In the genomic region with DNA sequence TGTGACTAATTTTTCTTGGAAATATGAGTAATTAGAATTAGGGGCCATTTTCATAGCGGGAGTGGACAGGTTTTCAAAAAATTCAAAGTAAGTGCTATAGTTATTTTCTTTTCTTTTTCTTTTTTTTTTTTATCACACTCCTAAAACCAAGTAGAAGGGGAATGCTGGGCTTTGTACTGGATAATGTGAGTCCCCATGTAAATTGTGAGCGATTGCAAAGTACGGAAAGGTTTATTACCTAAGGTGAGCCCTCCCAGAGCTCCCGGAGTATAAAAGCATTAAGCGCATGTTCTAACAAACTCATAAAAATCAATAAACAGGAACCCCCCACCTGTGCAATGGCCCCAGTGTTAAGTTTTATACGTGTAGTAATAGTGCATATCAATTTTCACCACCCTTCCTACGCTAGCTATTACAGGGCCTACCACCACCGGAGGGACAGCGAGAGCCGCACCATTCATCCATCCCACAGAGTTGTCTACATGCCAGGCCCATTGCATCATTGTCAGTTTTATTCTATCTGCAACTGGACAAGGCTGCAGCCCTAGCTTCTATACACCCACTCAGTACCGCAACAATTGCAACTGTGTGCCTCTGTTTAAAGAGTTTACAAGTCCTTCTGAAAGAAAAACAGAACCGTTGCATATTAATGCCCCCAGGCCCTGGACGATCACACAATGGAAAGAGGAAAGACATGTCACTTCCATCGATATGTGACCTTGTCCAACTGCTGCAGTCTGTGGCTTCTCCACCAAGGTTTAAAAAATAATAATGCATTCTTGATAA, we compare ENCODE assay signal across 12 cellular contexts. TPM values are rescaled to one million over a fixed set of nuclear protein-coding genes. Genes with fewer than 3 reads are reported as not detected.
DNase-seq lines count a peak whose midpoint lies in the region; ATAC-seq and TF ChIP-seq lines count a peak whose summit lies in the region.
"Had no signal": no experiment of that assay in that cellular context is flagged by ENCODE, and none has a peak within 500 bp of the region (broad histone marks: within the 10 kb centered on the region; RNA-seq: fewer than 3 reads in every experiment).

No MANE protein-coding gene starts in this region.

- no peaks in the 10 kb centered on the region for H3K79me2 ChIP-seq in mesendoderm (ENCODE audit: control insufficient read depth, insufficient read depth, low read length)

- 89 to 91% methylated on average over 13 of the region's 14 CpGs for WGBS in ectodermal cell, 2 experiments
- WGBS in mesendoderm (ENCODE audit: extremely low coverage, insufficient coverage, low lambda C conversion rate): no CpG with 5 or more reads among the region's 14 CpGs

- TF ChIP-seq CTCF in activated CD8-positive, alpha-beta T cell treated with anti-CD3 and anti-CD28 coated beads for 36 hours (IDR thresholded peaks at IDR 0.05): no peak
- TF ChIP-seq CTCF in type B pancreatic cell (conservative IDR thresholded peaks at IDR 0.05) (no peak), GM10266 (IDR thresholded peaks at IDR 0.05; ENCODE audit: control insufficient read depth, insufficient read depth, low read depth, missing control alignments) (no peak)

- H3K4ac ChIP-seq in mesendoderm (ENCODE audit: low read depth, low read length): no peak overlapping the region

- peak overlapping the region; percentile 6 for H2BK120ac ChIP-seq in mesendoderm (ENCODE audit: low read depth, low read length)

- H3K27ac ChIP-seq in ectodermal cell (ENCODE audit: insufficient read depth, low read depth, low read length, poor library complexity, severe bottlenecking) (peak overlapping the region; percentile 29), mesendoderm (ENCODE audit: low read depth, low read length) (no peak overlapping the region)
- no peak overlapping the region for H3K27ac ChIP-seq in naive thymus-derived CD4-positive, alpha-beta T cell (ENCODE audit: low read depth, low read length)

- no peak overlapping the region for H2AK5ac ChIP-seq in mesendoderm (ENCODE audit: low read length)

- H3K18ac ChIP-seq in mesendoderm (ENCODE audit: low read length): peak overlapping the region; percentile 60

- POLR2A ChIA-PET in activated CD8-positive, alpha-beta T cell treated with anti-CD3 and anti-CD28 coated beads for 36 hours (lab: Charles Lee): interaction anchor here (1.2 kb wide), 1 partner anchor 8 kb away, joined by 3 read pairs; no protein-coding TSS in a partner anchor
- POLR2A ChIA-PET in activated CD8-positive, alpha-beta T cell treated with anti-CD3 and anti-CD28 coated beads, Interleukin-2, amount 10 ng/mL, durations not matched to agents 7 days and 5 days (lab: Charles Lee): no interaction called here
- POLR2A ChIA-PET in naive thymus-derived CD4-positive, alpha-beta T cell (lab: Charles Lee): no interaction called here

- H3K4me2 ChIP-seq in mesendoderm (ENCODE audit: low read length): no peak overlapping the region

- no peak overlapping the region for H3K4me3 ChIP-seq in ectodermal cell (ENCODE audit: insufficient read depth, low read depth, low read length)
- no peak overlapping the region for H3K4me3 ChIP-seq in mesendoderm (ENCODE audit: low read length)
- no peak overlapping the region for H3K4me3 ChIP-seq in naive thymus-derived CD4-positive, alpha-beta T cell (ENCODE audit: low read length)
- H3K4me3 ChIP-seq: skin epidermis had no signal

- H2BK5ac ChIP-seq in mesendoderm (ENCODE audit: low read length): no peak overlapping the region

- DNase-seq in activated CD8-positive, alpha-beta T cell treated with anti-CD3 and anti-CD28 coated beads for 36 hours: no peak
- no peak for DNase-seq in activated CD8-positive, alpha-beta T cell treated with anti-CD3 and anti-CD28 coated beads, Interleukin-2, amount 10 ng/mL, durations not matched to agents 7 days and 5 days
- no peak for DNase-seq in mesendoderm
- no peak for DNase-seq in type B pancreatic cell (ENCODE audit: extremely low spot score, unreplicated experiment)
- DNase-seq in naive thymus-derived CD4-positive, alpha-beta T cell: no peak
- no peak for DNase-seq in GM10266 (ENCODE audit: extremely low spot score)
- DNase-seq in MV-4-11 (lab: John Stamatoyannopoulos, UW): no peak
- DNase-seq: activated CD4-positive, alpha-beta memory T cell treated with anti-CD3 and anti-CD28 coated beads, Interleukin-2, amount 10 ng/mL, durations not matched to agents 7 days and 5 days; PC-3 had no signal

- H3K4me3 Mint-ChIP-seq in activated CD8-positive, alpha-beta T cell treated with anti-CD3 and anti-CD28 coated beads for 36 hours: no peak overlapping the region
- no peak overlapping the region for H3K4me3 Mint-ChIP-seq in activated CD8-positive, alpha-beta T cell treated with anti-CD3 and anti-CD28 coated beads, Interleukin-2, amount 10 ng/mL, durations not matched to agents 7 days and 5 days
- H3K4me3 Mint-ChIP-seq in type B pancreatic cell: peak overlapping the region; percentile 9
- no peak overlapping the region for H3K4me3 Mint-ChIP-seq in naive thymus-derived CD4-positive, alpha-beta T cell
- H3K4me3 Mint-ChIP-seq: activated CD4-positive, alpha-beta memory T cell treated with anti-CD3 and anti-CD28 coated beads, Interleukin-2, amount 10 ng/mL, durations not matched to agents 7 days and 5 days had no signal

- no peaks in the 10 kb centered on the region for H3K9me3 Mint-ChIP-seq in activated CD8-positive, alpha-beta T cell treated with anti-CD3 and anti-CD28 coated beads for 36 hours
- no peaks in the 10 kb centered on the region for H3K9me3 Mint-ChIP-seq in activated CD8-positive, alpha-beta T cell treated with anti-CD3 and anti-CD28 coated beads, Interleukin-2, amount 10 ng/mL, durations not matched to agents 7 days and 5 days (ENCODE audit: insufficient read depth)
- no peaks in the 10 kb centered on the region for H3K9me3 Mint-ChIP-seq in type B pancreatic cell
- no peaks in the 10 kb centered on the region for H3K9me3 Mint-ChIP-seq in naive thymus-derived CD4-positive, alpha-beta T cell
- H3K9me3 Mint-ChIP-seq: activated CD4-positive, alpha-beta memory T cell treated with anti-CD3 and anti-CD28 coated beads, Interleukin-2, amount 10 ng/mL, durations not matched to agents 7 days and 5 days had no signal

- no peaks in the 10 kb centered on the region for H3K9me3 ChIP-seq in ectodermal cell (ENCODE audit: control insufficient read depth, low read length)
- H3K9me3 ChIP-seq in naive thymus-derived CD4-positive, alpha-beta T cell (ENCODE audit: control insufficient read depth in 2 of 3, low read length in 3 of 3): no peaks in the 10 kb centered on the region

- H4K8ac ChIP-seq in mesendoderm (ENCODE audit: low read depth, low read length): no peak overlapping the region

- peak overlapping the region; percentile 19 for H3K27ac Mint-ChIP-seq in activated CD8-positive, alpha-beta T cell treated with anti-CD3 and anti-CD28 coated beads for 36 hours
- H3K27ac Mint-ChIP-seq in activated CD8-positive, alpha-beta T cell treated with anti-CD3 and anti-CD28 coated beads, Interleukin-2, amount 10 ng/mL, durations not matched to agents 7 days and 5 days: no peak overlapping the region
- H3K27ac Mint-ChIP-seq in type B pancreatic cell: no peak overlapping the region
- no peak overlapping the region for H3K27ac Mint-ChIP-seq in naive thymus-derived CD4-positive, alpha-beta T cell
- H3K27ac Mint-ChIP-seq: activated CD4-positive, alpha-beta memory T cell treated with anti-CD3 and anti-CD28 coated beads, Interleukin-2, amount 10 ng/mL, durations not matched to agents 7 days and 5 days had no signal

- no peaks in the 10 kb centered on the region for H3K36me3 Mint-ChIP-seq in activated CD8-positive, alpha-beta T cell treated with anti-CD3 and anti-CD28 coated beads for 36 hours (ENCODE audit: low read depth)
- no peaks in the 10 kb centered on the region for H3K36me3 Mint-ChIP-seq in activated CD8-positive, alpha-beta T cell treated with anti-CD3 and anti-CD28 coated beads, Interleukin-2, amount 10 ng/mL, durations not matched to agents 7 days and 5 days (ENCODE audit: low read depth)
- H3K36me3 Mint-ChIP-seq in type B pancreatic cell: peaks cover 13% of the 10 kb centered on the region
- H3K36me3 Mint-ChIP-seq in naive thymus-derived CD4-positive, alpha-beta T cell: no peaks in the 10 kb centered on the region

- H3K27me3 Mint-ChIP-seq in activated CD8-positive, alpha-beta T cell treated with anti-CD3 and anti-CD28 coated beads for 36 hours: peaks cover 1% of the 10 kb centered on the region
- no peaks in the 10 kb centered on the region for H3K27me3 Mint-ChIP-seq in activated CD8-positive, alpha-beta T cell treated with anti-CD3 and anti-CD28 coated beads, Interleukin-2, amount 10 ng/mL, durations not matched to agents 7 days and 5 days (ENCODE audit: low read depth)
- H3K27me3 Mint-ChIP-seq in type B pancreatic cell: peaks cover 66% of the 10 kb centered on the region
- peaks cover 3 to 16% (median 5%) of the 10 kb centered on the region in 5 donors for H3K27me3 Mint-ChIP-seq in naive thymus-derived CD4-positive, alpha-beta T cell
- H3K27me3 Mint-ChIP-seq: activated CD4-positive, alpha-beta memory T cell treated with anti-CD3 and anti-CD28 coated beads, Interleukin-2, amount 10 ng/mL, durations not matched to agents 7 days and 5 days had no signal

- H3K79me1 ChIP-seq in mesendoderm (ENCODE audit: low read length): no peaks in the 10 kb centered on the region

- peaks cover 28% of the 10 kb centered on the region for H3K4me1 Mint-ChIP-seq in activated CD8-positive, alpha-beta T cell treated with anti-CD3 and anti-CD28 coated beads for 36 hours (ENCODE audit: low read depth)
- peaks cover 17% of the 10 kb centered on the region for H3K4me1 Mint-ChIP-seq in activated CD8-positive, alpha-beta T cell treated with anti-CD3 and anti-CD28 coated beads, Interleukin-2, amount 10 ng/mL, durations not matched to agents 7 days and 5 days (ENCODE audit: low read depth)
- peaks cover 46% of the 10 kb centered on the region for H3K4me1 Mint-ChIP-seq in type B pancreatic cell (ENCODE audit: unreplicated experiment)
- peaks cover 0 to 16% (median 0%) of the 10 kb centered on the region in 7 donors for H3K4me1 Mint-ChIP-seq in naive thymus-derived CD4-positive, alpha-beta T cell

- H3K27me3 ChIP-seq in ectodermal cell (ENCODE audit: control insufficient read depth, insufficient read depth, low read length, poor library complexity, severe bottlenecking) (no peaks in the 10 kb centered on the region), mesendoderm (ENCODE audit: insufficient read depth, low read length, poor library complexity) (no peaks in the 10 kb centered on the region)
- H3K27me3 ChIP-seq in naive thymus-derived CD4-positive, alpha-beta T cell (ENCODE audit: control insufficient read depth in 2 of 2, insufficient read depth in 2 of 2, low read length in 2 of 2): no peaks in the 10 kb centered on the region

- ATAC-seq in activated CD8-positive, alpha-beta T cell treated with anti-CD3 and anti-CD28 coated beads for 36 hours: no peak
- no peak for ATAC-seq in activated CD8-positive, alpha-beta T cell treated with anti-CD3 and anti-CD28 coated beads, Interleukin-2, amount 10 ng/mL, durations not matched to agents 7 days and 5 days
- no peak for ATAC-seq in naive thymus-derived CD4-positive, alpha-beta T cell
- ATAC-seq: PC-3 had no signal

- no peak overlapping the region for H3K23ac ChIP-seq in mesendoderm (ENCODE audit: low read length)

- no peak overlapping the region for H3K56ac ChIP-seq in mesendoderm (ENCODE audit: low read length)

- H3K4me1 ChIP-seq in ectodermal cell (ENCODE audit: control insufficient read depth, insufficient read depth, low read length) (peaks cover 40% of the 10 kb centered on the region), mesendoderm (ENCODE audit: control insufficient read depth, low read depth, low read length) (peaks cover 5% of the 10 kb centered on the region)
- peaks cover 0 to 16% of the 10 kb centered on the region in 2 donors for H3K4me1 ChIP-seq in naive thymus-derived CD4-positive, alpha-beta T cell (ENCODE audit: control insufficient read depth in 2 of 2, insufficient read depth in 2 of 2, low read length in 2 of 2)

- intact Hi-C loops in activated CD8-positive, alpha-beta T cell treated with anti-CD3 and anti-CD28 coated beads for 36 hours (cut with micrococcal nuclease): no loop called here
- intact Hi-C loops in naive thymus-derived CD4-positive, alpha-beta T cell (cut with micrococcal nuclease): no loop called here

- H4K5ac ChIP-seq in mesendoderm (ENCODE audit: low read length): no peak overlapping the region

- no peaks in the 10 kb centered on the region for H3K36me3 ChIP-seq in ectodermal cell (ENCODE audit: control insufficient read depth, insufficient read depth, low read length)
- H3K36me3 ChIP-seq in mesendoderm (ENCODE audit: control insufficient read depth, insufficient read depth, low read length): no peaks in the 10 kb centered on the region
- no peaks in the 10 kb centered on the region for H3K36me3 ChIP-seq in naive thymus-derived CD4-positive, alpha-beta T cell (ENCODE audit: control insufficient read depth in 2 of 3, insufficient read depth in 3 of 3, low read length in 3 of 3)

- CTCF ChIA-PET in activated CD8-positive, alpha-beta T cell treated with anti-CD3 and anti-CD28 coated beads for 36 hours (lab: Charles Lee): no interaction called here
- CTCF ChIA-PET in activated CD8-positive, alpha-beta T cell treated with anti-CD3 and anti-CD28 coated beads, Interleukin-2, amount 10 ng/mL, durations not matched to agents 7 days and 5 days (lab: Charles Lee): no interaction called here
- CTCF ChIA-PET in naive thymus-derived CD4-positive, alpha-beta T cell (lab: Charles Lee): no interaction called here

- no peak overlapping the region for H3K9ac ChIP-seq in mesendoderm (ENCODE audit: low read length)

- no peak overlapping the region for H2BK15ac ChIP-seq in mesendoderm (replicated peaks; ENCODE audit: low read depth)

RNA-seq across cellular contexts. Expression of a gene that starts 58.7 kb away (rescaled TPM):
- total RNA-seq in activated CD8-positive, alpha-beta T cell treated with anti-CD3 and anti-CD28 coated beads for 36 hours: 10 to 100 TPM; 13.5 to 14.9 TPM
- 1 to 10 TPM; 4.0 to 5.7 TPM for total RNA-seq in activated CD8-positive, alpha-beta T cell treated with anti-CD3 and anti-CD28 coated beads, Interleukin-2, amount 10 ng/mL, durations not matched to agents 7 days and 5 days
- 134 TPM for polyA plus RNA-seq in ectodermal cell (2013, experiment 1 of 4)
- 125 TPM for polyA plus RNA-seq in ectodermal cell (2013, experiment 2 of 4)
- polyA plus RNA-seq in ectodermal cell (2013, experiment 3 of 4): 87.6 TPM
- polyA plus RNA-seq in ectodermal cell (2013, experiment 4 of 4): 98.3 TPM
- polyA plus RNA-seq in mesendoderm (2013, experiment 1 of 2): 0.74 TPM
- polyA plus RNA-seq in mesendoderm (2013, experiment 2 of 2): 0.83 TPM
- total RNA-seq in type B pancreatic cell (ENCODE audit: low replicate concordance): 8.3 and 88.5 TPM in 2 replicates
- 100 to 1,000 TPM in 1 of 5 experiments, 10 to 100 TPM in 1, 1 to 10 TPM in 3; 4.2 to 534 (median 6.6) TPM for total RNA-seq in naive thymus-derived CD4-positive, alpha-beta T cell
- polyA plus RNA-seq in naive thymus-derived CD4-positive, alpha-beta T cell: under 1 TPM; 0.26 to 0.39 TPM
- total RNA-seq: H1 had no signal
